Comparison of ENCODE assay signal across 1 cellular context in the genomic region with DNA sequence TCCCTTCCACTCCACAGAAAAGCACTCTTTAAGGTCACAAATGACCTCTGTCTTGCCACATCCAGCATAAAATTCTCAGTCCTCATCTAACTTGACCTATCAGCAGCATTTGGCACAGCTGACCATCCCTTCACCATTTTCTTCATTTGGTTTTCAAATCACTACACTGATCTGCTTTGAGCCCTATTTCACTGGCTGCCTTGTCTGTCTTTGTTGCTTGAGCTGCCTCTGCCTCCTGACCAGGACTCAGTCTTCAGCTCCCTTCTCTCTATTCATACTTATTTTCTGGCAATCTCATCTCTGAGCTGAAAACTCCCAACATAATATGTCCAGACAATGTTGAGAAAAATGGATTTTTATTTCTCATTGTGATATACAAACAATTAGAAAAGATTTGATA.
TF ChIP-seq lines count a peak whose summit lies in the region.

No MANE protein-coding gene starts in this region.

TF ChIP-seq in HCT116, 20 proteins besides CTCF, POLR2A, EP300 and RAD21 (continued from another document):
- TF ChIP-seq, protein P1, sequence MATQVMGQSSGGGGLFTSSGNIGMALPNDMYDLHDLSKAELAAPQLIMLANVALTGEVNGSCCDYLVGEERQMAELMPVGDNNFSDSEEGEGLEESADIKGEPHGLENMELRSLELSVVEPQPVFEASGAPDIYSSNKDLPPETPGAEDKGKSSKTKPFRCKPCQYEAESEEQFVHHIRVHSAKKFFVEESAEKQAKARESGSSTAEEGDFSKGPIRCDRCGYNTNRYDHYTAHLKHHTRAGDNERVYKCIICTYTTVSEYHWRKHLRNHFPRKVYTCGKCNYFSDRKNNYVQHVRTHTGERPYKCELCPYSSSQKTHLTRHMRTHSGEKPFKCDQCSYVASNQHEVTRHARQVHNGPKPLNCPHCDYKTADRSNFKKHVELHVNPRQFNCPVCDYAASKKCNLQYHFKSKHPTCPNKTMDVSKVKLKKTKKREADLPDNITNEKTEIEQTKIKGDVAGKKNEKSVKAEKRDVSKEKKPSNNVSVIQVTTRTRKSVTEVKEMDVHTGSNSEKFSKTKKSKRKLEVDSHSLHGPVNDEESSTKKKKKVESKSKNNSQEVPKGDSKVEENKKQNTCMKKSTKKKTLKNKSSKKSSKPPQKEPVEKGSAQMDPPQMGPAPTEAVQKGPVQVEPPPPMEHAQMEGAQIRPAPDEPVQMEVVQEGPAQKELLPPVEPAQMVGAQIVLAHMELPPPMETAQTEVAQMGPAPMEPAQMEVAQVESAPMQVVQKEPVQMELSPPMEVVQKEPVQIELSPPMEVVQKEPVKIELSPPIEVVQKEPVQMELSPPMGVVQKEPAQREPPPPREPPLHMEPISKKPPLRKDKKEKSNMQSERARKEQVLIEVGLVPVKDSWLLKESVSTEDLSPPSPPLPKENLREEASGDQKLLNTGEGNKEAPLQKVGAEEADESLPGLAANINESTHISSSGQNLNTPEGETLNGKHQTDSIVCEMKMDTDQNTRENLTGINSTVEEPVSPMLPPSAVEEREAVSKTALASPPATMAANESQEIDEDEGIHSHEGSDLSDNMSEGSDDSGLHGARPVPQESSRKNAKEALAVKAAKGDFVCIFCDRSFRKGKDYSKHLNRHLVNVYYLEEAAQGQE (IDR thresholded peaks at IDR 0.05; ENCODE audit: low read depth) = no peak
- TF ChIP-seq ZNF274 (IDR thresholded peaks at IDR 0.05; ENCODE audit: low read depth, low read length) (no peak), FOSL1 (IDR thresholded peaks at IDR 0.05; ENCODE audit: low read depth) (no peak)
